ENCODE assay signal across 8 cellular contexts in genomic region chr3:9951962-9952805, GRCh38. TPM values are rescaled to one million over a fixed set of nuclear protein-coding genes. Genes with fewer than 3 reads are reported as not detected.
DNase-seq lines count a peak whose midpoint lies in the region; ATAC-seq and TF ChIP-seq lines count a peak whose summit lies in the region.

Gene PRRT3, minus strand, starts transcription at chr3:9952408. Its CDS starts 2,293 bp downstream, at chr3:9950115.

- no peaks in the 10 kb centered on the region for H3K9me2 ChIP-seq in PC-9 (ENCODE audit: insufficient read depth)

- H4K20me1 ChIP-seq in KMS-11 (ENCODE audit: insufficient read depth): no peaks in the 10 kb centered on the region
- H4K20me1 ChIP-seq in PC-9 (ENCODE audit: insufficient read depth): no peaks in the 10 kb centered on the region

- TF ChIP-seq CTCF in KMS-11 (conservative IDR thresholded peaks at IDR 0.05; ENCODE audit: low read depth, low read length): no peak
- no peak for TF ChIP-seq CTCF in coronary artery (IDR thresholded peaks at IDR 0.05)
- TF ChIP-seq CTCF in PC-9 (conservative IDR thresholded peaks at IDR 0.05): no peak

- H2AFZ ChIP-seq in KMS-11 (ENCODE audit: low read depth): peak within 1 kb of the TSS; percentile 47; the same call in 1 of the 2 replicates
- no peak within 1 kb of the TSS for H2AFZ ChIP-seq in PC-9

- H3K9me3 ChIP-seq in PC-9 (ENCODE audit: insufficient read depth, low read depth): no peaks in the 10 kb centered on the region

- intact Hi-C loops in PC-9 (cut with micrococcal nuclease; ENCODE audit: unreplicated experiment): no loop called here

- H3K4me3 ChIP-seq in KMS-11 (IDR thresholded peaks at IDR 0.05; ENCODE audit: insufficient read depth, low read depth, low read length) (peak within 1 kb of the TSS; percentile 22), coronary artery (peak within 1 kb of the TSS; percentile 69), PC-9 (no peak within 1 kb of the TSS)

- H3K4me1 ChIP-seq in KMS-11 (ENCODE audit: low read depth, poor library complexity, severe bottlenecking) (peaks cover 5% of the 10 kb centered on the region), PC-9 (replicated peaks; ENCODE audit: insufficient read depth) (peaks cover 21% of the 10 kb centered on the region)

- no peaks in the 10 kb centered on the region for H3K9me3 Mint-ChIP-seq in memory B cell

- CTCF ChIA-PET in PC-9 (lab: Charles Lee): no interaction called here

- H3K9ac ChIP-seq in KMS-11: no peak within 1 kb of the TSS

- H3K79me2 ChIP-seq in KMS-11 (ENCODE audit: insufficient read depth, low read depth) (no peaks in the 10 kb centered on the region), PC-9 (ENCODE audit: low read depth) (peaks cover 6% of the 10 kb centered on the region; the same call in 1 of the 2 replicates)

- H3F3A ChIP-seq in PC-9 (ENCODE audit: insufficient read depth, low read depth): peaks cover 12% of the 10 kb centered on the region; the same call in 1 of the 2 replicates

- H3K27ac ChIP-seq in KMS-11 (no peak within 1 kb of the TSS), coronary artery (no peak within 1 kb of the TSS), PC-9 (no peak within 1 kb of the TSS)

- H3K27me3 Mint-ChIP-seq in memory B cell: no peaks in the 10 kb centered on the region

- H3K4me2 ChIP-seq in KMS-11 (peak within 1 kb of the TSS; percentile 45), PC-9 (no peak within 1 kb of the TSS)

- H3K27me3 ChIP-seq in KMS-11 (ENCODE audit: insufficient read depth, low read depth): no peaks in the 10 kb centered on the region
- no peaks in the 10 kb centered on the region for H3K27me3 ChIP-seq in PC-9 (ENCODE audit: insufficient read depth, low read depth)

- peak within 1 kb of the TSS; percentile 95 for H3K4me3 Mint-ChIP-seq in memory B cell

- no TSS peak for BruUV-seq in PC-9 (replicated peaks; lab: Mats Ljungman, UMichigan)

- H3K36me3 ChIP-seq in KMS-11 (ENCODE audit: insufficient read depth) (no peaks in the 10 kb centered on the region), PC-9 (ENCODE audit: low read depth) (no peaks in the 10 kb centered on the region)

- DNase-seq in GM03348 (ENCODE audit: low spot score) (peak; percentile 78), coronary artery (ENCODE audit: low spot score) (no peak), memory B cell (ENCODE audit: low spot score in 2 of 2) (peak; percentile 49 to 50), PC-9 (no peak)
- peak; percentile 58 for DNase-seq in activated CD4-positive, CD25-positive, alpha-beta regulatory T cell treated with anti-CD3 and anti-CD28 coated beads, Interleukin-2, amount 50 U/mL, for 72 hours
- DNase-seq in stimulated activated naive CD4-positive, alpha-beta T cell treated with Interleukin-2 at 50 U/mL for 16 hours (lab: John Stamatoyannopoulos, UW): peak; percentile 54

- H3K27ac Mint-ChIP-seq in memory B cell: peak within 1 kb of the TSS; percentile 62

- H3K4me1 Mint-ChIP-seq in memory B cell: peaks cover 12% of the 10 kb centered on the region

- no peaks in the 10 kb centered on the region for H3K36me3 Mint-ChIP-seq in memory B cell

- peak; percentile 69 for ATAC-seq in GM21447 (IDR thresholded peaks at IDR 0.05; ENCODE audit: unreplicated experiment)
- peak; percentile 95 for ATAC-seq in memory B cell (ENCODE audit: low read depth)

- POLR2A ChIA-PET in PC-9 (lab: Charles Lee; ENCODE audit: unreplicated experiment): no interaction called here

RNA-seq across cellular contexts. Expression of gene PRRT3, which starts in this region (rescaled TPM):
- 0.90 and 0.93 TPM in 2 replicates for total RNA-seq in PC-9 (2021)

Comparison
In these comparisons a context has a peak if more than half of its experiments do, and no peak if none do; other contexts are left out.
1. DNase-seq: peak in GM03348 (single experiment), activated CD4-positive, CD25-positive, alpha-beta regulatory T cell treated with anti-CD3 and anti-CD28 coated beads, Interleukin-2, amount 50 U/mL, for 72 hours (single experiment), memory B cell (2 of 2) and stimulated activated naive CD4-positive, alpha-beta T cell treated with Interleukin-2 at 50 U/mL for 16 hours (single experiment); none in coronary artery (single experiment) and PC-9 (0 of 2).